8 cellular contexts compared by ENCODE assay signal in genomic region chr5:142316051-142316450, GRCh38. TPM values are rescaled to one million over a fixed set of nuclear protein-coding genes. Genes with fewer than 3 reads are reported as not detected.
A peak's percentile ranks its signal among the peaks of the same experiment; 100 is the strongest.
DNase-seq lines count a peak whose midpoint lies in the region; ATAC-seq and TF ChIP-seq lines count a peak whose summit lies in the region.

No MANE protein-coding gene starts in this region.

- DNase-seq in Right ventricle myocardium inferior (ENCODE audit: missing footprints) (no peak), cardiac septum (ENCODE audit: low spot score) (no peak), NCI-H82 (lab: John Stamatoyannopoulos, UW) (peak; percentile 28), fibroblast of villous mesenchyme (ENCODE audit: low read depth) (peak; percentile 67), UCSD-AML1 (lab: John Stamatoyannopoulos, UW; ENCODE audit: unreplicated experiment) (no peak), putamen (ENCODE audit: low spot score) (no peak)
- DNase-seq in effector memory CD8-positive, alpha-beta T cell, result no peak

- ATAC-seq in Right ventricle myocardium inferior (peak; percentile 49), HG02571 (IDR thresholded peaks at IDR 0.05; ENCODE audit: unreplicated experiment) (no peak)
- ATAC-seq in effector memory CD8-positive, alpha-beta T cell (replicated peaks), result no peak

- no peaks in the 10 kb centered on the region for H3K9me3 Mint-ChIP-seq in effector memory CD8-positive, alpha-beta T cell

- no peaks in the 10 kb centered on the region for H3K36me3 Mint-ChIP-seq in effector memory CD8-positive, alpha-beta T cell (ENCODE audit: insufficient read depth)

- TF ChIP-seq CTCF in fibroblast of villous mesenchyme (IDR thresholded peaks at IDR 0.05; ENCODE audit: insufficient read depth, low read depth, low read length), result no peak

- peaks cover 3 to 6% of the 10 kb centered on the region in 2 donors for H3K4me1 Mint-ChIP-seq in effector memory CD8-positive, alpha-beta T cell (ENCODE audit: low read depth in 2 of 2)

- H3K27me3 Mint-ChIP-seq in effector memory CD8-positive, alpha-beta T cell, result peaks cover 25 to 76% of the 10 kb centered on the region in 2 donors

- intact Hi-C loops in Right ventricle myocardium inferior (cut with DNase I) (loop anchor here (2.0 to 5.0 kb wide), 2 partner anchors 34 to 227 kb away; no protein-coding TSS in a partner anchor), cardiac septum (cut with DNase I) (loop anchor here (2.0 to 5.0 kb wide), 2 partner anchors 19 to 34 kb away; no protein-coding TSS in a partner anchor)

- H3K4me3 ChIP-seq in fibroblast of villous mesenchyme (ENCODE audit: low read depth, low read length), result no peak overlapping the region

- no peak overlapping the region for H3K27ac Mint-ChIP-seq in effector memory CD8-positive, alpha-beta T cell

- H3K4me3 Mint-ChIP-seq in effector memory CD8-positive, alpha-beta T cell, result no peak overlapping the region

RNA-seq across cellular contexts. Expression of gene SPRY4, which starts 8.8 kb away (rescaled TPM):
- total RNA-seq in Right ventricle myocardium inferior (9.7 TPM), cardiac septum (20.6 TPM), fibroblast of villous mesenchyme (22.9 and 23.2 TPM in 2 replicates)

Comparison
In these comparisons a context has a peak if more than half of its experiments do, and no peak if none do; other contexts are left out.
1. DNase-seq: peak in NCI-H82 (single experiment) and fibroblast of villous mesenchyme (single experiment); none in Right ventricle myocardium inferior (single experiment), cardiac septum (single experiment), UCSD-AML1 (single experiment), effector memory CD8-positive, alpha-beta T cell (0 of 3) and putamen (single experiment).